Comparison of ENCODE assay signal across 13 cellular contexts in the genomic region with DNA sequence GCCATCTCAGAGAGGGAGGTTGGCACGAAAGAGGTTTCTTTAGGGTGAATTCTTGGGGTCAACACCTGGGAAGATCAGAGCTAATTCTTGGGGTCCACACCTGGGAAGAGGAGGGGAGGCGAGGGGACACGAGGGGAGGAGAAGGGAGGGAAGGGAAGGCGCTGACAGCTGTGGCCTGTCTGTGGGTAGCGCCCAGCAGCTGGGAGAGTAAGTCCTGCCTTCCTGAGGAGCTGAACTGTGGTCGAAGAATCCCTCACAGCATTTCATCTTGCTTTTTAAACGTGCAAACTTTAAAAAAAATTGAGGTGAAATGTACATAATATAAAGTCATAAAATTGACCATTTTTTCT.
DNase-seq lines count a peak whose midpoint lies in the region; TF ChIP-seq lines count a peak whose summit lies in the region.
"Had no signal": no experiment of that assay in that cellular context is flagged by ENCODE, and none has a peak within 500 bp of the region (broad histone marks: within the 10 kb centered on the region; RNA-seq: fewer than 3 reads in every experiment).

No MANE protein-coding gene starts in this region.

- H3K9me3 ChIP-seq in duodenal mucosa (ENCODE audit: control insufficient read depth in 1 of 2, low read length in 2 of 2) (no peaks in the 10 kb centered on the region), muscle layer of duodenum (ENCODE audit: control insufficient read depth in 1 of 2, low read length in 2 of 2) (no peaks in the 10 kb centered on the region), stomach (no peaks in the 10 kb centered on the region), vagina (no peaks in the 10 kb centered on the region), BE2C (no peaks in the 10 kb centered on the region)

- WGBS in stomach, 5 donors, result 71 to 81% (median 73%) methylated on average over 7 of the region's 7 CpGs

- peak; percentile 8 for DNase-seq in activated effector memory CD4-positive, alpha-beta T cell treated with anti-CD3 and anti-CD28 coated beads, Interleukin-2, amount 50 U/mL, for 16 hours
- DNase-seq in activated effector memory CD4-positive, alpha-beta T cell treated with Interleukin-2 at 50 U/mL for 16 hours, result no peak
- DNase-seq in stomach (no peak), vagina (ENCODE audit: extremely low spot score in 2 of 2) (no peak), SHP77 treated with DMSO at 0.1 percent for 48 hours (lab: John Stamatoyannopoulos, UW) (no peak), BE2C (no peak)
- DNase-seq: 8988T, DMS153, NCI-H187 treated with DMSO at 0.1 percent for 48 hours, NCI-H774 had no signal

- no peak for TF ChIP-seq POLR2A in stomach (IDR thresholded peaks at IDR 0.05)
- TF ChIP-seq POLR2A in vagina (IDR thresholded peaks at IDR 0.05), result no peak

- H3K4me1 ChIP-seq in duodenal mucosa (ENCODE audit: control insufficient read depth in 1 of 2, insufficient read depth in 2 of 2, low read length in 2 of 2) (peaks cover 20 to 30% of the 10 kb centered on the region in 2 donors), muscle layer of duodenum (ENCODE audit: control insufficient read depth in 1 of 2, insufficient read depth in 2 of 2, low read length in 2 of 2) (peaks cover 0 to 3% of the 10 kb centered on the region in 2 donors), stomach (peaks cover 8 to 16% (median 10%) of the 10 kb centered on the region in 4 donors), vagina (no peaks in the 10 kb centered on the region), BE2C (peaks cover 11% of the 10 kb centered on the region; the same call in 1 of the 2 replicates)

- H3K27ac ChIP-seq in duodenal mucosa (ENCODE audit: low read depth, low read length) (peak overlapping the region; percentile 49), muscle layer of duodenum (ENCODE audit: low read length) (peak overlapping the region; percentile 78), stomach (peak overlapping the region in 3 of 5 donors; percentile 43 to 69 (median 68)), vagina (no peak overlapping the region)
- H3K27ac ChIP-seq: C4-2B had no signal

- H3K27me3 ChIP-seq in duodenal mucosa (ENCODE audit: control insufficient read depth in 1 of 2, insufficient read depth in 2 of 2, low read length in 2 of 2) (no peaks in the 10 kb centered on the region), muscle layer of duodenum (ENCODE audit: low read depth, low read length) (no peaks in the 10 kb centered on the region), stomach (no peaks in the 10 kb centered on the region), vagina (no peaks in the 10 kb centered on the region), BE2C (no peaks in the 10 kb centered on the region)

- no peaks in the 10 kb centered on the region for H3K36me3 ChIP-seq in duodenal mucosa (ENCODE audit: control insufficient read depth in 1 of 2, insufficient read depth in 2 of 2, low read length in 2 of 2)
- no peaks in the 10 kb centered on the region for H3K36me3 ChIP-seq in muscle layer of duodenum (ENCODE audit: control insufficient read depth in 1 of 2, insufficient read depth in 2 of 2, low read length in 2 of 2)
- H3K36me3 ChIP-seq in stomach, result no peaks in the 10 kb centered on the region
- H3K36me3 ChIP-seq in vagina, result no peaks in the 10 kb centered on the region
- H3K36me3 ChIP-seq in BE2C, result no peaks in the 10 kb centered on the region

- H3K4me3 ChIP-seq in duodenal mucosa (ENCODE audit: low read depth in 1 of 2, low read length in 2 of 2) (no peak overlapping the region), muscle layer of duodenum (ENCODE audit: low read depth in 1 of 2, low read length in 2 of 2) (no peak overlapping the region), stomach (no peak overlapping the region), vagina (no peak overlapping the region), BE2C (ENCODE audit: low read depth, low read length) (no peak overlapping the region)

- H3K9ac ChIP-seq in duodenal mucosa (ENCODE audit: low read depth in 1 of 2, low read length in 2 of 2), result peak overlapping the region in 1 of 2 donors; percentile 18

- intact Hi-C loops in stomach (cut with DNase I; ENCODE audit: low total_unique reads) (no loop called here), vagina (cut with DNase I) (no loop called here)

- no peak for TF ChIP-seq EP300 in stomach (IDR thresholded peaks at IDR 0.05)

- TF ChIP-seq CTCF in stomach (IDR thresholded peaks at IDR 0.05), result no peak
- TF ChIP-seq CTCF in vagina (IDR thresholded peaks at IDR 0.05), result no peak
- TF ChIP-seq CTCF in BE2C (IDR thresholded peaks at IDR 0.05; ENCODE audit: low read depth, low read length), result no peak
